Comparison of ENCODE assay signal across 8 cellular contexts in the genomic region with DNA sequence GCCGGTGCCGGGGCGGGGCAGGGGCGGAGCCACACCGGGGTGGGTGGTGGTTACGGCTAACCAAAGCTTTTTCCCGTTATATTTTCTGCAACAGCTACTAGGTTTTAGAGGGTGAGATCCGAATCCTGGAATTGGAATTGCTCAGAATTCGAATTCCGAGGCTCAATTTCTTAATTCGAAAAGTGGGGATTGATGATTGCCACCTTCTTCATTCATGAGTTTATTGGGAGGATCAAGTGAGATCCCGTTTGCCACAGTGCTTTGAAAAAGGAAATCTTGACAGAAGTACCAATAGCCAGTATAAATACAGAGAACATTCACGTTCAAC. TPM values are rescaled to one million over a fixed set of nuclear protein-coding genes. Genes with fewer than 3 reads are reported as not detected.
A peak's percentile ranks its signal among the peaks of the same experiment; 100 is the strongest.
DNase-seq lines count a peak whose midpoint lies in the region; ATAC-seq and TF ChIP-seq lines count a peak whose summit lies in the region.

No MANE protein-coding gene starts in this region.

- ATAC-seq in right cardiac atrium, result no peak
- ATAC-seq in stimulated activated naive B cell treated with anti-CD40 and anti-IgM and Interleukin-4, amounts not matched to agents 10 μg/mL and 1 μg/mL and 100 μg/mL, for 72 hours (replicated peaks), result no peak

- H3K4me3 ChIP-seq in right cardiac atrium (ENCODE audit: low read length), result peak overlapping the region; percentile 99

- H3T11ph ChIP-seq in H9 (ENCODE audit: low read length), result no peak overlapping the region

- H4K20me1 ChIP-seq in H9 (ENCODE audit: control insufficient read depth, insufficient read depth, insufficient read length), result no peaks in the 10 kb centered on the region

- H2AK5ac ChIP-seq in H9 (ENCODE audit: insufficient read length, low read length), result no peak overlapping the region

- intact Hi-C loops in right cardiac atrium (cut with DNase I), result no loop called here

- no peak overlapping the region for H2BK120ac ChIP-seq in H9 (ENCODE audit: low read depth, low read length, poor library complexity, severe bottlenecking)

- H2BK5ac ChIP-seq in H9 (ENCODE audit: insufficient read length, low read length), result no peak overlapping the region

- H3K9ac ChIP-seq in H9 (ENCODE audit: extremely low read depth, insufficient read length, low read length), result no peak overlapping the region

- H3K27me3 ChIP-seq in H9 (ENCODE audit: insufficient read depth, low read length) (no peaks in the 10 kb centered on the region), right cardiac atrium (ENCODE audit: control insufficient read depth, insufficient read depth) (no peaks in the 10 kb centered on the region)

- H3K79me1 ChIP-seq in H9 (ENCODE audit: insufficient read depth, low read depth, low read length, poor library complexity, severe bottlenecking), result no peaks in the 10 kb centered on the region

- no peak overlapping the region for H3K27ac Mint-ChIP-seq in H9
- H3K27ac Mint-ChIP-seq in stimulated activated naive B cell treated with anti-CD40 and anti-IgM and Interleukin-4, amounts not matched to agents 10 μg/mL and 1 μg/mL and 100 μg/mL, for 72 hours, result no peak overlapping the region

- H2BK20ac ChIP-seq in H9 (ENCODE audit: low read depth, low read length, poor library complexity, severe bottlenecking), result no peak overlapping the region

- peaks cover 18 to 25% of the 10 kb centered on the region in 2 experiments for H3K4me1 Mint-ChIP-seq in H9
- peaks cover 9 to 22% of the 10 kb centered on the region in 2 donors for H3K4me1 Mint-ChIP-seq in stimulated activated naive B cell treated with anti-CD40 and anti-IgM and Interleukin-4, amounts not matched to agents 10 μg/mL and 1 μg/mL and 100 μg/mL, for 72 hours

- no peak overlapping the region for H2BK15ac ChIP-seq in H9 (ENCODE audit: low read depth, low read length)

- peaks cover 0 to 17% (median 9%) of the 10 kb centered on the region in 3 experiments; a peak in 5 of 7 replicates for H3K36me3 Mint-ChIP-seq in H9 (ENCODE audit: insufficient read depth in 1 of 3, low read depth in 3 of 3)
- H3K36me3 Mint-ChIP-seq in stimulated activated naive B cell treated with anti-CD40 and anti-IgM and Interleukin-4, amounts not matched to agents 10 μg/mL and 1 μg/mL and 100 μg/mL, for 72 hours, result peaks cover 6 to 9% of the 10 kb centered on the region in 2 donors

- H3K27me3 Mint-ChIP-seq in H9 (ENCODE audit: low read depth), result no peaks in the 10 kb centered on the region
- no peaks in the 10 kb centered on the region for H3K27me3 Mint-ChIP-seq in stimulated activated naive B cell treated with anti-CD40 and anti-IgM and Interleukin-4, amounts not matched to agents 10 μg/mL and 1 μg/mL and 100 μg/mL, for 72 hours

- no peak overlapping the region for H4K5ac ChIP-seq in H9 (ENCODE audit: insufficient read length, low read depth, low read length)

- no peaks in the 10 kb centered on the region for H3K9me3 ChIP-seq in H9 (ENCODE audit: control insufficient read depth, low read depth, low read length)
- H3K9me3 ChIP-seq in right cardiac atrium (ENCODE audit: control insufficient read depth, low read length), result no peaks in the 10 kb centered on the region

- H3K79me2 ChIP-seq in H9 (ENCODE audit: insufficient read depth, low read length), result no peaks in the 10 kb centered on the region

- peak overlapping the region; percentile 71 to 75 for H3K4me3 Mint-ChIP-seq in H9
- peak overlapping the region; percentile 92 to 94 for H3K4me3 Mint-ChIP-seq in stimulated activated naive B cell treated with anti-CD40 and anti-IgM and Interleukin-4, amounts not matched to agents 10 μg/mL and 1 μg/mL and 100 μg/mL, for 72 hours

- no peak overlapping the region for H3K27ac ChIP-seq in H9 (ENCODE audit: insufficient read length, low read depth, low read length)
- peak overlapping the region; percentile 92 for H3K27ac ChIP-seq in VCaP
- H3K27ac ChIP-seq in right cardiac atrium (ENCODE audit: low read length), result no peak overlapping the region

- peak overlapping the region; percentile 80 for H3K4me2 ChIP-seq in H9 (ENCODE audit: insufficient read depth, insufficient read length, low read length)

- H3K4me1 ChIP-seq in H9 (ENCODE audit: insufficient read depth, low read length) (no peaks in the 10 kb centered on the region), right cardiac atrium (ENCODE audit: control insufficient read depth, insufficient read depth, low read length) (peaks cover 5% of the 10 kb centered on the region)

- no peak overlapping the region for H3K14ac ChIP-seq in H9 (ENCODE audit: insufficient read depth, low read length)

- H3K56ac ChIP-seq in H9 (ENCODE audit: insufficient read length, low read depth, low read length), result no peak overlapping the region

- H3K4ac ChIP-seq in H9 (ENCODE audit: low read depth, low read length), result no peak overlapping the region

- WGBS in H9 (ENCODE audit: extremely low coverage, insufficient read length, low lambda C conversion rate), result no CpG with 5 or more reads among the region's 13 CpGs
- WGBS in right cardiac atrium, result under 1% methylated on average over 13 of the region's 13 CpGs

- no peak overlapping the region for H3K23ac ChIP-seq in H9 (ENCODE audit: insufficient read length, low read depth, low read length)

- H4K8ac ChIP-seq in H9 (replicated peaks; ENCODE audit: insufficient read length, low read depth, low read length), result no peak overlapping the region

- H2AFZ ChIP-seq in H9 (ENCODE audit: low read length), result no peak overlapping the region

- TF ChIP-seq CTCF in H9 (conservative IDR thresholded peaks at IDR 0.05) (no peak), VCaP (conservative IDR thresholded peaks at IDR 0.05) (no peak)

- no peak overlapping the region for H3K18ac ChIP-seq in H9 (ENCODE audit: insufficient read length, low read depth, low read length)

- H3K9me3 Mint-ChIP-seq in H9, result no peaks in the 10 kb centered on the region
- H3K9me3 Mint-ChIP-seq in stimulated activated naive B cell treated with anti-CD40 and anti-IgM and Interleukin-4, amounts not matched to agents 10 μg/mL and 1 μg/mL and 100 μg/mL, for 72 hours, result no peaks in the 10 kb centered on the region

- H4K91ac ChIP-seq in H9 (ENCODE audit: insufficient read length, low read depth, low read length), result no peak overlapping the region

- peaks cover 9% of the 10 kb centered on the region for H3K23me2 ChIP-seq in H9 (ENCODE audit: insufficient read length, low read depth, low read length, poor library complexity, severe bottlenecking)

- DNase-seq in H9 (no peak), right cardiac atrium (no peak), foreskin melanocyte (no peak), AG08396 (ENCODE audit: low spot score) (no peak), dedifferentiated amniotic fluid mesenchymal stem cell (ENCODE audit: extremely low spot score) (no peak)
- DNase-seq in stimulated activated naive B cell treated with anti-CD40 and anti-IgM and Interleukin-4, amounts not matched to agents 10 μg/mL and 1 μg/mL and 100 μg/mL, for 72 hours, result no peak
- DNase-seq in stimulated activated CD4-positive, alpha-beta T cell treated with anti-CD3 and anti-CD28 coated beads, Interleukin-1b, Interleukin-23, amount 100 ng/mL, for 48 hours, result no peak

- no peak overlapping the region for H2BK12ac ChIP-seq in H9 (ENCODE audit: insufficient read length, low read depth, low read length)

RNA-seq across cellular contexts. Expression of a gene that starts 0.2 kb away (rescaled TPM):
- total RNA-seq in H9 (2021), result 37.9 and 41.3 TPM in 2 replicates
- total RNA-seq in right cardiac atrium, result 10 to 100 TPM; 12.7 to 17.5 (median 13.6) TPM
- 28.9 TPM for polyA plus RNA-seq in right cardiac atrium

RNA-seq across cellular contexts. Expression of a gene that starts 0.5 kb away (rescaled TPM):
- 4.3 and 4.5 TPM in 2 replicates for total RNA-seq in H9 (2021)
- 1 to 10 TPM; 3.4 to 6.8 (median 5.7) TPM for total RNA-seq in right cardiac atrium
- 2.2 TPM for polyA plus RNA-seq in right cardiac atrium

RNA-seq across cellular contexts. Expression of a gene that starts 29.0 kb away (rescaled TPM):
- total RNA-seq in H9 (2021) (18.6 and 20.1 TPM in 2 replicates), right cardiac atrium (10 to 100 TPM in 1 of 4 donors, 1 to 10 TPM in 3; 5.5 to 10.3 (median 9.1) TPM)
- 7.7 TPM for polyA plus RNA-seq in right cardiac atrium

RNA-seq across cellular contexts. Expression of a gene that starts 32.6 kb away (rescaled TPM):
- 0.17 and 0.44 TPM in 2 replicates for total RNA-seq in H9 (2021)
- total RNA-seq in right cardiac atrium, result under 1 TPM in 1 of 4 donors, not detected in 3; 0.06 TPM
- polyA plus RNA-seq in right cardiac atrium, result not detected

RNA-seq across cellular contexts. Expression of a gene that starts 50.4 kb away (rescaled TPM):
- 6.1 and 7.7 TPM in 2 replicates for total RNA-seq in H9 (2021)
- total RNA-seq in right cardiac atrium, result 10 to 100 TPM in 1 of 4 donors, 1 to 10 TPM in 3; 5.9 to 11.3 (median 7.5) TPM
- polyA plus RNA-seq in right cardiac atrium, result 3.8 TPM
